In the genomic region with DNA sequence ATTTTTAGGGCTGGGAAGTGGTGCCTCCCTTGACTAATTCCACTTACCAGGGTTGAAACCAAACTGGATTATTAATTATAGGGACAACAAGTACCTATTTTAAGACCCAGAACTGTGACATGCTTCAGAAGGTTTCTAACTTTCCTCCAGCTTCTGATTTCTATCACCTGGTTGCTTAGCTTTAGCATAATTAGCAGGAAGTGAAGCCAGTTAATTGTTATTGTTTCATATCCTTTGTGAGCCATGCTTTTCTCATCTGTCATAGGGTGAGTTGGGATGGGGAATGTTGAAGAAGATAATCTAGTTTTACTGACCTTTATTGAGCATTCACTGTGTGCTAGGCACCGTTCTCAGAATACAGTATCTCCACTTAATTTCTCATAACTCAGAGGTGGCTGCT, we compare ENCODE assay signal across 1 cellular context.
A peak's percentile ranks its signal among the peaks of the same experiment; 100 is the strongest.
TF ChIP-seq lines count a peak whose summit lies in the region.

No MANE protein-coding gene starts in this region.

TF ChIP-seq in GM12878, 131 proteins besides CTCF, POLR2A, EP300 and RAD21 (continued from another document):
- TF ChIP-seq, protein P1, sequence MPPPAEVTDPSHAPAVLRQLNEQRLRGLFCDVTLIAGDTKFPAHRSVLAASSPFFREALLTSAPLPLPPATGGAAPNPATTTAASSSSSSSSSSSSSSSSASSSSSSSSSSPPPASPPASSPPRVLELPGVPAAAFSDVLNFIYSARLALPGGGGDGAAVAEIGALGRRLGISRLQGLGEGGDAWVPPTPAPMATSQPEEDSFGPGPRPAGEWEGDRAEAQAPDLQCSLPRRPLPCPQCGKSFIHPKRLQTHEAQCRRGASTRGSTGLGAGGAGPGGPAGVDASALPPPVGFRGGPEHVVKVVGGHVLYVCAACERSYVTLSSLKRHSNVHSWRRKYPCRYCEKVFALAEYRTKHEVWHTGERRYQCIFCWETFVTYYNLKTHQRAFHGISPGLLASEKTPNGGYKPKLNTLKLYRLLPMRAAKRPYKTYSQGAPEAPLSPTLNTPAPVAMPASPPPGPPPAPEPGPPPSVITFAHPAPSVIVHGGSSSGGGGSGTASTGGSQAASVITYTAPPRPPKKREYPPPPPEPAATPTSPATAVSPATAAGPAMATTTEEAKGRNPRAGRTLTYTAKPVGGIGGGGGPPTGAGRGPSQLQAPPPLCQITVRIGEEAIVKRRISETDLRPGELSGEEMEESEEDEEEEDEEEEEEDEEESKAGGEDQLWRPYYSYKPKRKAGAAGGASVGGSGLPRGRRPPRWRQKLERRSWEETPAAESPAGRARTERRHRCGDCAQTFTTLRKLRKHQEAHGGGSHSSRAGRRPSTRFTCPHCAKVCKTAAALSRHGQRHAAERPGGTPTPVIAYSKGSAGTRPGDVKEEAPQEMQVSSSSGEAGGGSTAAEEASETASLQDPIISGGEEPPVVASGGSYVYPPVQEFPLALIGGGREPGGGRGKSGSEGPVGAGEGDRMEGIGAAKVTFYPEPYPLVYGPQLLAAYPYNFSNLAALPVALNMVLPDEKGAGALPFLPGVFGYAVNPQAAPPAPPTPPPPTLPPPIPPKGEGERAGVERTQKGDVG (CRISPR knock-in tag; IDR thresholded peaks at IDR 0.05), result no peak
- TF ChIP-seq MEF2A (IDR thresholded peaks at IDR 0.05; ENCODE audit: insufficient read depth, low read depth, low read length) (0 out of 2 replicates have a peak, but pooled peaks have one; percentile 3), MTA2 (IDR thresholded peaks at IDR 0.05; ENCODE audit: low read depth) (peak; percentile 41; the same call in 1 of the 2 replicates)
